In the genomic region with DNA sequence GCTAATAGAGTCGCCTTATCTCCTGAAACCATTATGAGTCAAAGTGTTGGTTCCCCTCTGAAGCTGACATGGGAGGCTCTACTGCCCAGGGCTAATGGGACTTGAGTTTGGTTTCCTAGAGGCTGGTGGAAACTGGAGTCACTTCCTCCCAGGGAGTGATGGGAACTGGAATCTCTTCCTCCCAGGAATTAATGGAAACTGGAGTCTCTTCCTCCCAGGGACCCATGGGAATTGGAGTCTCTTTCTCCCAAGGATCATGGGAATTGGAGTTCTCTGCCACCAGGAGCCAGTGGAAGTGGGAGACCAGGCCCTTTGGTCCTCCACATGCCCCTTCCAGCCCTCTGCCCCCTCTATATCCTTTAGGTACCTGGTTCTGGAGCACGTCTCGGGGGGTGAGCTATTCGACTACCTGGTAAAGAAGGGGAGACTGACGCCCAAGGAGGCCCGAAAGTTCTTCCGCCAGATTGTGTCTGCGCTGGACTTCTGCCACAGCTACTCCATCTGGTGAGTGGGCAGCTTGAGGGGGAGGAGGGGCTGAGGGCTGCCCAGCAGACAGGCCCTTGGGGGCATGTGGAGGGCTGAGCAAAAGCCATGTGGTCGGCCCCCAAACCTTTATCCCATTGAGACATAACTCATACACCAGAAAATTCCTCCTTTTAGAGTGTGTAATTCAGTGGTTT, we compare ENCODE assay signal across 16 cellular contexts. TPM values are rescaled to one million over a fixed set of nuclear protein-coding genes. Genes with fewer than 3 reads are reported as not detected.
DNase-seq lines count a peak whose midpoint lies in the region; ATAC-seq and TF ChIP-seq lines count a peak whose summit lies in the region.
"Had no signal": no experiment of that assay in that cellular context is flagged by ENCODE, and none has a peak within 500 bp of the region (broad histone marks: within the 10 kb centered on the region; RNA-seq: fewer than 3 reads in every experiment).

No MANE protein-coding gene starts in this region.

- H3K27ac ChIP-seq in GM23248 (no peak overlapping the region), stomach (no peak overlapping the region)

- ATAC-seq in HG03280 (IDR thresholded peaks at IDR 0.05; ENCODE audit: unreplicated experiment) (no peak), GM21529 (IDR thresholded peaks at IDR 0.05; ENCODE audit: unreplicated experiment) (no peak)
- ATAC-seq: CD8-positive, alpha-beta T cell; Panc1; T-helper 17 cell had no signal

- peak overlapping the region; percentile 50 for H3K27ac Mint-ChIP-seq in glutamatergic neuron (ENCODE audit: unreplicated experiment)
- H3K27ac Mint-ChIP-seq: activated T-cell treated with anti-CD3 and anti-CD28 coated beads, Interleukin-2, amount 50 U/mL, for 24 hours; stimulated activated naive CD8-positive, alpha-beta T cell treated with anti-CD3 and anti-CD28 coated beads, Interleukin-15, Interleukin-2, amounts not matched to agents 100 ng/mL and 50 ng/mL, for 24 hours; T-helper 17 cell had no signal

- no peak overlapping the region for H2AFZ ChIP-seq in GM23248

- H3K4me1 ChIP-seq in GM23248 (ENCODE audit: insufficient read depth) (no peaks in the 10 kb centered on the region), stomach (peaks cover 0 to 15% (median 8%) of the 10 kb centered on the region in 4 donors)

- no peaks in the 10 kb centered on the region for H4K20me1 ChIP-seq in GM23248 (ENCODE audit: insufficient read depth)

- H3K9me3 Mint-ChIP-seq in glutamatergic neuron (ENCODE audit: unreplicated experiment), result peaks cover 4% of the 10 kb centered on the region
- H3K9me3 Mint-ChIP-seq: activated T-cell treated with anti-CD3 and anti-CD28 coated beads, Interleukin-2, amount 50 U/mL, for 24 hours; CD8-positive, alpha-beta T cell; stimulated activated naive CD8-positive, alpha-beta T cell treated with anti-CD3 and anti-CD28 coated beads, Interleukin-15, Interleukin-2, amounts not matched to agents 100 ng/mL and 50 ng/mL, for 24 hours had no signal

- no peaks in the 10 kb centered on the region for H3F3A ChIP-seq in GM23248 (ENCODE audit: insufficient read depth)

- H3K79me2 ChIP-seq in GM23248 (ENCODE audit: insufficient read depth), result no peaks in the 10 kb centered on the region

- H3K9ac ChIP-seq in GM23248, result no peak overlapping the region

- H3K36me3 Mint-ChIP-seq in glutamatergic neuron (ENCODE audit: unreplicated experiment), result no peaks in the 10 kb centered on the region
- H3K36me3 Mint-ChIP-seq: CD8-positive, alpha-beta T cell had no signal

- TF ChIP-seq EP300 in stomach (IDR thresholded peaks at IDR 0.05), result no peak

- H3K36me3 ChIP-seq in GM23248 (ENCODE audit: low read depth) (no peaks in the 10 kb centered on the region), stomach (peaks cover 0 to 34% (median 4%) of the 10 kb centered on the region in 4 donors)

- TF ChIP-seq CTCF in glutamatergic neuron (IDR thresholded peaks at IDR 0.05; ENCODE audit: partially characterized antibody, unreplicated experiment), result no peak
- no peak for TF ChIP-seq CTCF in stomach (IDR thresholded peaks at IDR 0.05)

- H3K4me3 Mint-ChIP-seq in glutamatergic neuron (ENCODE audit: unreplicated experiment), result no peak overlapping the region
- H3K4me3 Mint-ChIP-seq: activated T-cell treated with anti-CD3 and anti-CD28 coated beads, Interleukin-2, amount 50 U/mL, for 24 hours; CD8-positive, alpha-beta T cell; stimulated activated naive CD8-positive, alpha-beta T cell treated with anti-CD3 and anti-CD28 coated beads, Interleukin-15, Interleukin-2, amounts not matched to agents 100 ng/mL and 50 ng/mL, for 24 hours; T-helper 17 cell had no signal

- no peaks in the 10 kb centered on the region for H3K9me2 ChIP-seq in GM23248 (ENCODE audit: insufficient read depth)

- H3K4me1 Mint-ChIP-seq in glutamatergic neuron (ENCODE audit: low read depth, unreplicated experiment), result peaks cover 4% of the 10 kb centered on the region

- H3K4me3 ChIP-seq in GM23248 (no peak overlapping the region), stomach (no peak overlapping the region)
- H3K4me3 ChIP-seq: smooth muscle cell had no signal

- in situ Hi-C loops in GM23248 (cut with MboI), result no loop called here

- intact Hi-C loops in stomach (cut with DNase I; ENCODE audit: low total_unique reads), result loop anchor here (10.0 kb wide), 1 partner anchor 206 kb away; no protein-coding TSS in a partner anchor

- H3K9me3 ChIP-seq in GM23248 (ENCODE audit: low read depth) (no peaks in the 10 kb centered on the region), stomach (no peaks in the 10 kb centered on the region)

- H3K27me3 Mint-ChIP-seq in glutamatergic neuron (ENCODE audit: unreplicated experiment), result peaks cover 5% of the 10 kb centered on the region
- H3K27me3 Mint-ChIP-seq: activated T-cell treated with anti-CD3 and anti-CD28 coated beads, Interleukin-2, amount 50 U/mL, for 24 hours; stimulated activated naive CD8-positive, alpha-beta T cell treated with anti-CD3 and anti-CD28 coated beads, Interleukin-15, Interleukin-2, amounts not matched to agents 100 ng/mL and 50 ng/mL, for 24 hours; T-helper 17 cell had no signal

- peak; percentile 37 for DNase-seq in GM23248
- peak; percentile 36 for DNase-seq in NCI-H69 (lab: John Stamatoyannopoulos, UW)
- no peak for DNase-seq in glutamatergic neuron
- no peak for DNase-seq in stomach
- DNase-seq: activated CD4-positive, alpha-beta T cell treated with anti-CD3 and anti-CD28 coated beads for 48 hours; activated T-cell treated with anti-CD3 and anti-CD28 coated beads, Interleukin-2, amount 50 U/mL, for 24 hours; CD8-positive, alpha-beta T cell; cerebellar nuclear complex; NCI-H1092; occipital lobe; T-helper 17 cell had no signal

- no peaks in the 10 kb centered on the region for H3K27me3 ChIP-seq in GM23248 (replicated peaks; ENCODE audit: insufficient read depth)
- H3K27me3 ChIP-seq in stomach, result peaks cover 0 to 14% (median 1%) of the 10 kb centered on the region in 3 donors

- 89 to 92% methylated on average over 9 of the region's 9 CpGs for WGBS in GM23248 (ENCODE audit: low coverage in 1 of 2, low lambda C conversion rate in 2 of 2, missing lambda C conversion rate in 2 of 2), 2 experiments
- 89 to 96% (median 95%) methylated on average over 9 of the region's 9 CpGs for WGBS in stomach, 5 donors

- TF ChIP-seq POLR2A in stomach (IDR thresholded peaks at IDR 0.05), result no peak

- no peak overlapping the region for H3K4me2 ChIP-seq in GM23248 (ENCODE audit: unreplicated experiment)
- H3K4me2 ChIP-seq: smooth muscle cell had no signal

RNA-seq across cellular contexts. Expression of gene BRSK1, which starts 5.5 kb away (rescaled TPM):
- total RNA-seq in GM23248 (2014; rRNA removed; shearing (Covaris generic)), result 1.9 and 11.9 TPM in 2 replicates
- polyA plus RNA-seq in GM23248 (2016; fragmentation: Nextera tagmentation; extraction: Ambion mirVana), result 0.39 and 0.55 TPM in 2 replicates
- 223 TPM for total RNA-seq in glutamatergic neuron (ENCODE audit: unreplicated experiment)
- 10 to 100 TPM in 2 of 5 donors, 1 to 10 TPM in 1, not detected in 2; 5.7 to 67.7 (median 45.1) TPM for total RNA-seq in stomach
- polyA plus RNA-seq in stomach, result 1 to 10 TPM; 1.5 to 5.0 (median 2.4) TPM

RNA-seq across cellular contexts. Expression of gene HSPBP1, which starts 9.3 kb away (rescaled TPM):
- total RNA-seq in GM23248 (2014; rRNA removed; shearing (Covaris generic)), result 31.9 and 42.5 TPM in 2 replicates
- polyA plus RNA-seq in GM23248 (2016; fragmentation: Nextera tagmentation; extraction: Ambion mirVana) (60.2 and 62.5 TPM in 2 replicates), stomach (10 to 100 TPM; 27.5 to 40.2 (median 32.6) TPM)
- total RNA-seq in glutamatergic neuron (ENCODE audit: unreplicated experiment) (41.5 TPM), stomach (10 to 100 TPM in 3 of 5 donors, 1 to 10 TPM in 2; 5.3 to 69.2 (median 14.9) TPM)

RNA-seq across cellular contexts. Expression of gene PPP6R1, which starts 30.4 kb away (rescaled TPM):
- 36.2 and 36.9 TPM in 2 replicates for total RNA-seq in GM23248 (2014; rRNA removed; shearing (Covaris generic))
- polyA plus RNA-seq in GM23248 (2016; fragmentation: Nextera tagmentation; extraction: Ambion mirVana) (9.7 and 12.1 TPM in 2 replicates), stomach (10 to 100 TPM; 19.5 to 33.6 (median 24.4) TPM)
- total RNA-seq in glutamatergic neuron (ENCODE audit: unreplicated experiment) (82.3 TPM), stomach (100 to 1,000 TPM in 1 of 5 donors, 10 to 100 TPM in 4; 36.9 to 112 (median 79.9) TPM)

RNA-seq across cellular contexts. Expression of gene TMEM150B, which starts 35.9 kb away (rescaled TPM):
- not detected in 2 replicates for total RNA-seq in GM23248 (2014; rRNA removed; shearing (Covaris generic))
- polyA plus RNA-seq in GM23248 (2016; fragmentation: Nextera tagmentation; extraction: Ambion mirVana) (not detected in 2 replicates), stomach (under 1 TPM; 0.18 to 0.92 (median 0.87) TPM)
- total RNA-seq in glutamatergic neuron (ENCODE audit: unreplicated experiment) (not detected), stomach (10 to 100 TPM in 1 of 5 donors, 1 to 10 TPM in 2, not detected in 2; 1.3 to 15.8 (median 3.3) TPM)
- total RNA-seq: CD8-positive, alpha-beta T cell; smooth muscle cell had no signal
- polyA plus RNA-seq: smooth muscle cell had no signal

RNA-seq across cellular contexts. Expression of gene KMT5C, which starts 50.4 kb away (rescaled TPM):
- total RNA-seq in GM23248 (2014; rRNA removed; shearing (Covaris generic)), result 8.1 and 8.6 TPM in 2 replicates
- polyA plus RNA-seq in GM23248 (2016; fragmentation: Nextera tagmentation; extraction: Ambion mirVana), result 1.9 and 2.7 TPM in 2 replicates
- 105 TPM for total RNA-seq in glutamatergic neuron (ENCODE audit: unreplicated experiment)
- 100 to 1,000 TPM in 2 of 5 donors, 10 to 100 TPM in 2, 1 to 10 TPM in 1; 4.1 to 122 (median 27.7) TPM for total RNA-seq in stomach
- 1 to 10 TPM; 2.7 to 7.4 (median 5.5) TPM for polyA plus RNA-seq in stomach

Comparison
In these comparisons a context has a peak if more than half of its experiments do, and no peak if none do; other contexts are left out.
1. DNase-seq: peak in GM23248 (single experiment) and NCI-H69 (single experiment); none in glutamatergic neuron (single experiment) and stomach (single experiment).